In the genomic region with DNA sequence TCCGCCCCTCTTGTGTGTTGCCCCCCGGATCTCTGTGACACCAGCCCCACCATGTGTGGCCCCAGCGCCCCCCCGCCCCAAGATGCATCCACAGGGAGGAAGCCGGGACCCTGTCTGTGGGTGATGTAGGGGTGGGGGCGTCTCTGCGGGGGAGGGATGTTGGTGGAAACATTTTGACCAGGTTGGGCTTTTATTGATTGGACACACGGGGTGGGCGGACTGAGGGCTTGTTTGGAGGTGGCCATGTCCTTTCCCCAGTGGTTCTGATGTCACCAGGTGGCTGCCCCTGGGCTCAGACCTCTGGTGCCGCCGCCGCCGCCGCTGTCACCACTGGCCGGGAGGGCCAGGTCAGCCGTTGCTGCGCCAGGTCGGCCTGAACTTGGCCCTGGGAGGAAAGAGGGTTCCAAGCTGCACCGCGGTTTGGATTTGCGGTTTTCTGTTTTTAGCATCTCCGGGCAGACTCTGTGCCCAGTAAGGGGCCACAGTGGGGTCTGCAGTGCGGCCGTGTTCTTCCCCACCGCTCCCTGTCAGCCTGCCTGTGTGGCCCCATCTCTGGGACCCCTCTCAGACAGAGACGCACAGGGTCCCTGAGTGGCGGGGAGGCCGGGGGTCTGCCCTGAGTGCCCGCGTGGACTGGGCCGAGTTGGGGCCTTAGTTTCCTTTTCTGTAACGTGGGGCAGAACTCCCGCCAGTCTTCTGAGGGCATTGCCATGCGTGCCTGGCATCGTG, we compare ENCODE assay signal across 1 cellular context.
TF ChIP-seq lines count a peak whose summit lies in the region.

No MANE protein-coding gene starts in this region.

TF ChIP-seq in HEK293, 187 proteins besides CTCF, POLR2A, EP300 and RAD21 (continued from another document):
- no peak for TF ChIP-seq ZNF777 (tag by site-specific recombination; IDR thresholded peaks at IDR 0.05; ENCODE audit: borderline replicate concordance)
- TF ChIP-seq ZFHX2 (tag by site-specific recombination; conservative IDR thresholded peaks at IDR 0.05), result peak; percentile 58
- TF ChIP-seq ZNF114 (tag by site-specific recombination; IDR thresholded peaks at IDR 0.05), result no peak
- TF ChIP-seq, protein P1, sequence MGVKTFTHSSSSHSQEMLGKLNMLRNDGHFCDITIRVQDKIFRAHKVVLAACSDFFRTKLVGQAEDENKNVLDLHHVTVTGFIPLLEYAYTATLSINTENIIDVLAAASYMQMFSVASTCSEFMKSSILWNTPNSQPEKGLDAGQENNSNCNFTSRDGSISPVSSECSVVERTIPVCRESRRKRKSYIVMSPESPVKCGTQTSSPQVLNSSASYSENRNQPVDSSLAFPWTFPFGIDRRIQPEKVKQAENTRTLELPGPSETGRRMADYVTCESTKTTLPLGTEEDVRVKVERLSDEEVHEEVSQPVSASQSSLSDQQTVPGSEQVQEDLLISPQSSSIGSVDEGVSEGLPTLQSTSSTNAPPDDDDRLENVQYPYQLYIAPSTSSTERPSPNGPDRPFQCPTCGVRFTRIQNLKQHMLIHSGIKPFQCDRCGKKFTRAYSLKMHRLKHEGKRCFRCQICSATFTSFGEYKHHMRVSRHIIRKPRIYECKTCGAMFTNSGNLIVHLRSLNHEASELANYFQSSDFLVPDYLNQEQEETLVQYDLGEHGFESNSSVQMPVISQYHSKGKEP (tag by site-specific recombination; IDR thresholded peaks at IDR 0.05), result no peak
- no peak for TF ChIP-seq BCL11B (tag by site-specific recombination; IDR thresholded peaks at IDR 0.05; ENCODE audit: low read depth)
- TF ChIP-seq EGR2 (tag by site-specific recombination; IDR thresholded peaks at IDR 0.05; ENCODE audit: low read depth), result peak; percentile 57; the same call in 1 of the 2 replicates
- TF ChIP-seq, protein P2, sequence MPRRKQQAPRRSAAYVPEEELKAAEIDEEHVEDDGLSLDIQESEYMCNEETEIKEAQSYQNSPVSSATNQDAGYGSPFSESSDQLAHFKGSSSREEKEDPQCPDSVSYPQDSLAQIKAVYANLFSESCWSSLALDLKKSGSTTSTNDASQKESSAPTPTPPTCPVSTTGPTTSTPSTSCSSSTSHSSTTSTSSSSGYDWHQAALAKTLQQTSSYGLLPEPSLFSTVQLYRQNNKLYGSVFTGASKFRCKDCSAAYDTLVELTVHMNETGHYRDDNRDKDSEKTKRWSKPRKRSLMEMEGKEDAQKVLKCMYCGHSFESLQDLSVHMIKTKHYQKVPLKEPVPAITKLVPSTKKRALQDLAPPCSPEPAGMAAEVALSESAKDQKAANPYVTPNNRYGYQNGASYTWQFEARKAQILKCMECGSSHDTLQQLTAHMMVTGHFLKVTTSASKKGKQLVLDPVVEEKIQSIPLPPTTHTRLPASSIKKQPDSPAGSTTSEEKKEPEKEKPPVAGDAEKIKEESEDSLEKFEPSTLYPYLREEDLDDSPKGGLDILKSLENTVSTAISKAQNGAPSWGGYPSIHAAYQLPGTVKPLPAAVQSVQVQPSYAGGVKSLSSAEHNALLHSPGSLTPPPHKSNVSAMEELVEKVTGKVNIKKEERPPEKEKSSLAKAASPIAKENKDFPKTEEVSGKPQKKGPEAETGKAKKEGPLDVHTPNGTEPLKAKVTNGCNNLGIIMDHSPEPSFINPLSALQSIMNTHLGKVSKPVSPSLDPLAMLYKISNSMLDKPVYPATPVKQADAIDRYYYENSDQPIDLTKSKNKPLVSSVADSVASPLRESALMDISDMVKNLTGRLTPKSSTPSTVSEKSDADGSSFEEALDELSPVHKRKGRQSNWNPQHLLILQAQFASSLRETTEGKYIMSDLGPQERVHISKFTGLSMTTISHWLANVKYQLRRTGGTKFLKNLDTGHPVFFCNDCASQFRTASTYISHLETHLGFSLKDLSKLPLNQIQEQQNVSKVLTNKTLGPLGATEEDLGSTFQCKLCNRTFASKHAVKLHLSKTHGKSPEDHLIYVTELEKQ (tag by site-specific recombination; IDR thresholded peaks at IDR 0.05; ENCODE audit: borderline replicate concordance), result no peak
- no peak for TF ChIP-seq ZNF658 (tag by site-specific recombination; IDR thresholded peaks at IDR 0.05)
